ENCODE assay signal across 18 cellular contexts in the genomic region with DNA sequence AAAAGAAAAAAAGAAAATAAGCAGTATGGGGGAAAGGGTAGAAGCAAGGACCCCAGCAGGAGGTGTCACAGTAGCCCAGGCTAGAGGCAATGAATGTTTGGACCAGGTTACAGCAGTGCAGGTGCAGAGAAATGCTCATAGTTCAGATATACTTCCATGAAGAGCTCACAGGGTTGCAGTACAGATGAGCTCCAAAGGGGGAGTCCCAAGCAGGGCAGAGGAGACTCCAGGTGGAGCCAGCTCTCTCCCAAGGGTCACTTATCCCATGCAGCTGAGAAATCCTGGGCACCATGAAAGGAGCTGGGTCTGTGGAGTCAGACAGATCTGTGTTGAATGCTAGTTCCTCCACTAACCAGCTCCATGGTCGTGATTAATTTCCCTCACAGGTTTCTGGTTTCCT.
A peak's percentile ranks its signal among the peaks of the same experiment; 100 is the strongest.
DNase-seq lines count a peak whose midpoint lies in the region; ATAC-seq and TF ChIP-seq lines count a peak whose summit lies in the region.
"Had no signal": no experiment of that assay in that cellular context is flagged by ENCODE, and none has a peak within 500 bp of the region (broad histone marks: within the 10 kb centered on the region; RNA-seq: fewer than 3 reads in every experiment).

No MANE protein-coding gene starts in this region.

- no peak overlapping the region for H2AFZ ChIP-seq in GM23338
- no peak overlapping the region for H2AFZ ChIP-seq in PC-9

- intact Hi-C loops in PC-9 (cut with micrococcal nuclease; ENCODE audit: unreplicated experiment): no loop called here
- intact Hi-C loops in A673 (cut with micrococcal nuclease; ENCODE audit: unreplicated experiment): no loop called here
- intact Hi-C loops in left ventricle myocardium inferior (cut with micrococcal nuclease): no loop called here

- H3K9me3 Mint-ChIP-seq in GM23338: no peaks in the 10 kb centered on the region; the same call in 1 of the 3 replicates
- H3K9me3 Mint-ChIP-seq in neural crest cell: peaks cover 11% of the 10 kb centered on the region

- H3K4me3 Mint-ChIP-seq in GM23338 (no peak overlapping the region), neural crest cell (no peak overlapping the region)
- H3K4me3 Mint-ChIP-seq: activated T-cell treated with anti-CD3 and anti-CD28 coated beads, Interleukin-2, amount 50 U/mL, for 72 hours had no signal

- H3K36me3 ChIP-seq in GM23338 (ENCODE audit: insufficient read depth): no peaks in the 10 kb centered on the region
- H3K36me3 ChIP-seq in PC-9 (ENCODE audit: low read depth): no peaks in the 10 kb centered on the region
- H3K36me3 ChIP-seq in upper lobe of left lung: no peaks in the 10 kb centered on the region
- H3K36me3 ChIP-seq in A673 (ENCODE audit: insufficient read depth, low read length, poor library complexity, severe bottlenecking): no peaks in the 10 kb centered on the region
- H3K36me3 ChIP-seq in left ventricle myocardium inferior: no peaks in the 10 kb centered on the region
- H3K36me3 ChIP-seq: uterus had no signal

- POLR2A ChIA-PET in PC-9 (lab: Charles Lee; ENCODE audit: unreplicated experiment): no interaction called here
- POLR2A ChIA-PET in A673 (lab: Charles Lee; ENCODE audit: low non-redundant PET): no interaction called here

- no peaks in the 10 kb centered on the region for H3K4me1 ChIP-seq in GM23338 (ENCODE audit: insufficient read depth)
- H3K4me1 ChIP-seq in PC-9 (replicated peaks; ENCODE audit: insufficient read depth): no peaks in the 10 kb centered on the region
- H3K4me1 ChIP-seq in upper lobe of left lung: no peaks in the 10 kb centered on the region
- no peaks in the 10 kb centered on the region for H3K4me1 ChIP-seq in A673 (ENCODE audit: insufficient read depth, low read length, poor library complexity, severe bottlenecking)
- no peaks in the 10 kb centered on the region for H3K4me1 ChIP-seq in left ventricle myocardium inferior

- H3K27ac Mint-ChIP-seq in GM23338: no peak overlapping the region
- no peak overlapping the region for H3K27ac Mint-ChIP-seq in neural crest cell (ENCODE audit: unreplicated experiment)
- H3K27ac Mint-ChIP-seq: activated T-cell treated with anti-CD3 and anti-CD28 coated beads, Interleukin-2, amount 50 U/mL, for 72 hours had no signal

- H3F3A ChIP-seq in GM23338 (replicated peaks; ENCODE audit: low read depth) (no peaks in the 10 kb centered on the region), PC-9 (ENCODE audit: insufficient read depth, low read depth) (no peaks in the 10 kb centered on the region)

- H3K4me1 Mint-ChIP-seq in GM23338: no peaks in the 10 kb centered on the region
- H3K4me1 Mint-ChIP-seq in neural crest cell: peaks cover 7% of the 10 kb centered on the region

- H3K4me2 ChIP-seq in GM23338 (no peak overlapping the region), PC-9 (no peak overlapping the region)

- H3K27ac ChIP-seq in GM23338 (ENCODE audit: low read depth) (no peak overlapping the region), PC-9 (no peak overlapping the region), upper lobe of left lung (no peak overlapping the region), A673 (ENCODE audit: low read depth, low read length, poor library complexity, severe bottlenecking) (no peak overlapping the region), left ventricle myocardium inferior (replicated peaks) (no peak overlapping the region)
- H3K27ac ChIP-seq: C4-2B, epithelial cell of prostate, uterus had no signal

- H4K20me1 ChIP-seq in GM23338 (replicated peaks; ENCODE audit: insufficient read depth): no peaks in the 10 kb centered on the region
- no peaks in the 10 kb centered on the region for H4K20me1 ChIP-seq in PC-9 (ENCODE audit: insufficient read depth)

- H3K79me2 ChIP-seq in GM23338 (replicated peaks; ENCODE audit: insufficient read depth): no peaks in the 10 kb centered on the region
- H3K79me2 ChIP-seq in PC-9 (ENCODE audit: low read depth): no peaks in the 10 kb centered on the region

- WGBS in upper lobe of left lung, 2 donors: 68 to 89% methylated on average over 1 of the region's 1 CpG

- ATAC-seq in GM23338 (peak; percentile 96), upper lobe of left lung (ENCODE audit: low FRiP score in 2 of 2) (no peak)
- ATAC-seq: activated T-cell treated with anti-CD3 and anti-CD28 coated beads, Interleukin-2, amount 50 U/mL, for 72 hours had no signal

- H3K9me3 ChIP-seq in PC-9 (ENCODE audit: insufficient read depth, low read depth) (no peaks in the 10 kb centered on the region), upper lobe of left lung (no peaks in the 10 kb centered on the region), A673 (ENCODE audit: low read depth, low read length, poor library complexity, severe bottlenecking) (no peaks in the 10 kb centered on the region), left ventricle myocardium inferior (replicated peaks) (peaks cover 6% of the 10 kb centered on the region)
- H3K9me3 ChIP-seq: uterus had no signal

- no peak overlapping the region for H3K4me3 ChIP-seq in GM23338
- no peak overlapping the region for H3K4me3 ChIP-seq in PC-9
- no peak overlapping the region for H3K4me3 ChIP-seq in choroid plexus epithelial cell (ENCODE audit: low read depth, low read length)
- H3K4me3 ChIP-seq in upper lobe of left lung: no peak overlapping the region
- H3K4me3 ChIP-seq in A673 (ENCODE audit: low read depth, low read length, poor library complexity, severe bottlenecking): no peak overlapping the region
- H3K4me3 ChIP-seq in left ventricle myocardium inferior: no peak overlapping the region
- H3K4me3 ChIP-seq: uterus had no signal

- peaks cover 1% of the 10 kb centered on the region for H3K27me3 Mint-ChIP-seq in GM23338 (ENCODE audit: insufficient read depth, low read depth, poor library complexity)
- no peaks in the 10 kb centered on the region for H3K27me3 Mint-ChIP-seq in neural crest cell (ENCODE audit: low read depth)

- CTCF ChIA-PET in PC-9 (lab: Charles Lee): no interaction called here
- CTCF ChIA-PET in A673 (lab: Charles Lee): interaction anchor here (1.1 kb wide), 1 partner anchor 8 kb away, joined by 3 read pairs; no protein-coding TSS in a partner anchor

- no peak for TF ChIP-seq POLR2A in upper lobe of left lung (IDR thresholded peaks at IDR 0.05)

- TF ChIP-seq CTCF in GM23338 (conservative IDR thresholded peaks at IDR 0.05; ENCODE audit: low read depth in 2 of 2) (peak; percentile 31 to 45; a peak in 3 of 4 replicates), PC-9 (conservative IDR thresholded peaks at IDR 0.05) (0 out of 2 replicates have a peak, but pooled peaks have one; percentile 32), choroid plexus epithelial cell (conservative IDR thresholded peaks at IDR 0.05; ENCODE audit: low read depth, low read length) (peak; percentile 23), neural crest cell (conservative IDR thresholded peaks at IDR 0.05) (peak; percentile 33), upper lobe of left lung (IDR thresholded peaks at IDR 0.05) (no peak), A673 (conservative IDR thresholded peaks at IDR 0.05; ENCODE audit: low read depth, low read length) (no peak), left ventricle myocardium inferior (IDR thresholded peaks at IDR 0.05; ENCODE audit: borderline replicate concordance) (no peak)

- DNase-seq in GM23338 (ENCODE audit: low spot score) (peak; percentile 65), PC-9 (no peak), choroid plexus epithelial cell (ENCODE audit: low read depth) (no peak), neural crest cell (ENCODE audit: low read depth, low spot score) (no peak), upper lobe of left lung (no peak), A673 (ENCODE audit: low spot score) (no peak), left ventricle myocardium inferior (no peak), cerebellum (ENCODE audit: low spot score) (no peak)
- DNase-seq: activated CD4-positive, alpha-beta T cell treated with anti-CD3 and anti-CD28 coated beads, Interleukin-2, amount 50 U/mL, for 48 hours; activated T-cell treated with anti-CD3 and anti-CD28 coated beads, Interleukin-2, amount 50 U/mL, for 72 hours; GDM1; NCI-H187; NCI-H774; stimulated activated naive CD4-positive, alpha-beta T cell treated with Interleukin-2 at 50 U/mL for 16 hours; T-helper 9 cell; uterus had no signal

- H3K36me3 Mint-ChIP-seq in GM23338 (ENCODE audit: low read depth): no peaks in the 10 kb centered on the region; the same call in 2 of the 3 replicates
- H3K36me3 Mint-ChIP-seq in neural crest cell (ENCODE audit: low read depth): peaks cover 2% of the 10 kb centered on the region

- H3K9me2 ChIP-seq in GM23338 (ENCODE audit: insufficient read depth) (peaks cover 19% of the 10 kb centered on the region), PC-9 (ENCODE audit: insufficient read depth) (no peaks in the 10 kb centered on the region; the same call in none of the 2 replicates)

- BruUV-seq in PC-9 (replicated peaks; lab: Mats Ljungman, UMichigan) (no TSS peak), A673 (replicated peaks; lab: Mats Ljungman, UMichigan) (no TSS peak)

- H3K27me3 ChIP-seq in GM23338 (ENCODE audit: insufficient read depth) (no peaks in the 10 kb centered on the region), PC-9 (ENCODE audit: insufficient read depth, low read depth) (no peaks in the 10 kb centered on the region), upper lobe of left lung (no peaks in the 10 kb centered on the region), A673 (replicated peaks; ENCODE audit: insufficient read depth, low read depth, low read length, poor library complexity) (peaks cover 2% of the 10 kb centered on the region), left ventricle myocardium inferior (ENCODE audit: low read depth) (peaks cover 6% of the 10 kb centered on the region)
- H3K27me3 ChIP-seq: uterus had no signal

- TF ChIP-seq EP300 in upper lobe of left lung (IDR thresholded peaks at IDR 0.05): no peak

TF ChIP-seq in GM23338, 12 proteins besides CTCF, POLR2A, EP300 and RAD21:
- TF ChIP-seq POLR2AphosphoS5 (IDR thresholded peaks at IDR 0.05; ENCODE audit: low read depth): no peak

Comparison
In these comparisons a context has a peak if more than half of its experiments do, and no peak if none do; other contexts are left out.
1. CTCF ChIP-seq: peak in GM23338 (2 of 2), PC-9 (single experiment), choroid plexus epithelial cell (single experiment) and neural crest cell (single experiment); none in upper lobe of left lung (0 of 6), A673 (single experiment) and left ventricle myocardium inferior (single experiment).